12 cellular contexts compared by ENCODE assay signal in genomic region chr6:35922139-35922554, GRCh38. TPM values are rescaled to one million over a fixed set of nuclear protein-coding genes. Genes with fewer than 3 reads are reported as not detected.
DNase-seq lines count a peak whose midpoint lies in the region; ATAC-seq and TF ChIP-seq lines count a peak whose summit lies in the region.
"Had no signal": no experiment of that assay in that cellular context is flagged by ENCODE, and none has a peak within 500 bp of the region (broad histone marks: within the 10 kb centered on the region; RNA-seq: fewer than 3 reads in every experiment).

No MANE protein-coding gene starts in this region.

- no peaks in the 10 kb centered on the region for H3K27me3 ChIP-seq in ACC112 (ENCODE audit: insufficient read depth, low read length)
- no peaks in the 10 kb centered on the region for H3K27me3 ChIP-seq in HCT116 (ENCODE audit: insufficient read depth, low read length)

- H3K27ac ChIP-seq in ACC112 (ENCODE audit: low read depth, low read length) (no peak overlapping the region), HCT116 (ENCODE audit: low read depth, low read length) (no peak overlapping the region)
- H3K27ac ChIP-seq: epithelial cell of prostate had no signal

- H4K20me1 ChIP-seq in HCT116 (ENCODE audit: insufficient read depth): 0 out of 2 replicates have a peak, but pooled peaks cover 3% of the 10 kb centered on the region

- DNase-seq in HCT116 (ENCODE audit: low read depth, low spot score) (no peak), mesothelial cell of epicardium (ENCODE audit: low spot score in 2 of 2, unreplicated experiment in 2 of 2) (no peak), D341Med (ENCODE audit: low spot score) (no peak)
- DNase-seq in activated T-helper 2 cell treated with anti-CD3 and anti-CD28 coated beads, Interferon-gamma antibody, Interleukin-2, Interleukin-4, amounts not matched to agents 10 μg/mL and 5 μg/mL and 100 μg/mL, durations not matched to agents 14 hours and 24 hours and 36 hours (ENCODE audit: low spot score): no peak
- no peak for DNase-seq in activated CD4-positive, alpha-beta T cell treated with anti-CD3 and anti-CD28 coated beads for 1 hour
- DNase-seq: amygdala, kidney, NCI-H1930 had no signal

- peaks cover 31% of the 10 kb centered on the region for H3K4me1 Mint-ChIP-seq in activated T-helper 2 cell treated with anti-CD3 and anti-CD28 coated beads, Interferon-gamma antibody, Interleukin-2, Interleukin-4, amounts not matched to agents 10 μg/mL and 5 μg/mL and 100 μg/mL, durations not matched to agents 14 hours and 24 hours and 36 hours (ENCODE audit: low read depth)
- H3K4me1 Mint-ChIP-seq in mesothelial cell of epicardium: peaks cover 39% of the 10 kb centered on the region

- CTCF ChIA-PET in HCT116 (lab: Charles Lee): no interaction called here

- no peaks in the 10 kb centered on the region for H3K27me3 Mint-ChIP-seq in activated T-helper 2 cell treated with anti-CD3 and anti-CD28 coated beads, Interferon-gamma antibody, Interleukin-2, Interleukin-4, amounts not matched to agents 10 μg/mL and 5 μg/mL and 100 μg/mL, durations not matched to agents 14 hours and 24 hours and 36 hours (ENCODE audit: low read depth)
- no peaks in the 10 kb centered on the region for H3K27me3 Mint-ChIP-seq in mesothelial cell of epicardium (ENCODE audit: low read depth)

- H3K27ac Mint-ChIP-seq in activated T-helper 2 cell treated with anti-CD3 and anti-CD28 coated beads, Interferon-gamma antibody, Interleukin-2, Interleukin-4, amounts not matched to agents 10 μg/mL and 5 μg/mL and 100 μg/mL, durations not matched to agents 14 hours and 24 hours and 36 hours: no peak overlapping the region
- H3K27ac Mint-ChIP-seq in mesothelial cell of epicardium: peak overlapping the region; percentile 44

- H3K79me2 ChIP-seq in ACC112 (ENCODE audit: control insufficient read depth, insufficient read depth, low read length, unreplicated experiment) (peaks cover 42% of the 10 kb centered on the region), HCT116 (ENCODE audit: insufficient read depth, low read length) (peaks cover 36% of the 10 kb centered on the region)

- H2AFZ ChIP-seq in ACC112 (ENCODE audit: low read length, unreplicated experiment): peak overlapping the region; percentile 95
- H2AFZ ChIP-seq in HCT116 (ENCODE audit: low read depth, low read length, poor library complexity, severe bottlenecking): no peak overlapping the region

- 0 out of 2 replicates have a peak overlapping the region, but pooled peaks have one; percentile 100 for H3K4me3 ChIP-seq in ACC112 (ENCODE audit: low read depth, low read length)
- peak overlapping the region in 1 of 2 experiments; percentile 99; a peak in 1 of 4 replicates for H3K4me3 ChIP-seq in HCT116 (replicated peaks in 1 of 2; ENCODE audit: low read depth in 1 of 2, low read length in 2 of 2)

- no peaks in the 10 kb centered on the region for H3K9me3 Mint-ChIP-seq in activated T-helper 2 cell treated with anti-CD3 and anti-CD28 coated beads, Interferon-gamma antibody, Interleukin-2, Interleukin-4, amounts not matched to agents 10 μg/mL and 5 μg/mL and 100 μg/mL, durations not matched to agents 14 hours and 24 hours and 36 hours
- no peaks in the 10 kb centered on the region for H3K9me3 Mint-ChIP-seq in mesothelial cell of epicardium

- H3K4me1 ChIP-seq in ACC112 (ENCODE audit: control insufficient read depth, insufficient read depth, low read length, unreplicated experiment) (peaks cover 19% of the 10 kb centered on the region), HCT116 (ENCODE audit: control insufficient read depth in 1 of 2, insufficient read depth in 2 of 2, low read length in 2 of 2) (peaks cover 17 to 37% of the 10 kb centered on the region in 2 experiments)

- H3K4me3 Mint-ChIP-seq in activated T-helper 2 cell treated with anti-CD3 and anti-CD28 coated beads, Interferon-gamma antibody, Interleukin-2, Interleukin-4, amounts not matched to agents 10 μg/mL and 5 μg/mL and 100 μg/mL, durations not matched to agents 14 hours and 24 hours and 36 hours (ENCODE audit: low read depth): peak overlapping the region; percentile 93
- peak overlapping the region; percentile 75 for H3K4me3 Mint-ChIP-seq in mesothelial cell of epicardium

- no TSS peak for BruUV-seq in HCT116 (replicated peaks; lab: Mats Ljungman, UMichigan)

- H3K9me2 ChIP-seq in HCT116 (ENCODE audit: insufficient read depth): no peaks in the 10 kb centered on the region

- POLR2A ChIA-PET in HCT116 (lab: Charles Lee): no interaction called here

- no peak for TF ChIP-seq RAD21 in HCT116 (IDR thresholded peaks at IDR 0.05; ENCODE audit: low read depth)

- H3K36me3 ChIP-seq in ACC112 (ENCODE audit: insufficient read depth, low read length): no peaks in the 10 kb centered on the region
- H3K36me3 ChIP-seq in HCT116 (ENCODE audit: control insufficient read depth in 1 of 2, insufficient read depth in 2 of 2, low read length in 2 of 2): peaks cover 0 to 8% of the 10 kb centered on the region in 2 experiments; a peak in 1 of 4 replicates

- ATAC-seq in HCT116 (no peak), GM18861 (IDR thresholded peaks at IDR 0.05; ENCODE audit: unreplicated experiment) (no peak), HG03378 (IDR thresholded peaks at IDR 0.05; ENCODE audit: unreplicated experiment) (no peak)

- TF ChIP-seq CTCF in HCT116 (IDR thresholded peaks at IDR 0.05 in 2 of 3, conservative IDR thresholded peaks at IDR 0.05 in 1 of 3; ENCODE audit: borderline replicate concordance in 1 of 3, insufficient read depth in 1 of 3, low read depth in 2 of 3, low read length in 2 of 3) (no peak), mesothelial cell of epicardium (IDR thresholded peaks at IDR 0.05; ENCODE audit: unreplicated experiment) (no peak)

- H3K4me2 ChIP-seq in HCT116 (ENCODE audit: low read length): peak overlapping the region; percentile 82; the same call in 1 of the 2 replicates

- TF ChIP-seq POLR2A in HCT116 (IDR thresholded peaks at IDR 0.05; ENCODE audit: borderline replicate concordance, extremely low read depth, insufficient read depth, insufficient read length): no peak

- intact Hi-C loops in HCT116 (cut with micrococcal nuclease): no loop called here
- intact Hi-C loops in activated T-helper 2 cell treated with anti-CD3 and anti-CD28 coated beads, Interferon-gamma antibody, Interleukin-2, Interleukin-4, amounts not matched to agents 10 μg/mL and 5 μg/mL and 100 μg/mL, durations not matched to agents 14 hours and 24 hours and 36 hours (cut with micrococcal nuclease): no loop called here

- H3K9me3 ChIP-seq in HCT116 (ENCODE audit: control insufficient read depth in 1 of 2, insufficient read depth in 1 of 2, low read depth in 1 of 2, low read length in 2 of 2): no peaks in the 10 kb centered on the region

- RAD21 ChIA-PET in HCT116 (lab: Charles Lee; ENCODE audit: low non-redundant PET in 1 of 2, low total read pairs in 2 of 2, uncharacterized antibody in 2 of 2, unreplicated experiment in 2 of 2): no interaction called here

- H3K9ac ChIP-seq in HCT116 (ENCODE audit: low read length): 0 out of 2 replicates have a peak overlapping the region, but pooled peaks have one; percentile 96

- H3K36me3 Mint-ChIP-seq in activated T-helper 2 cell treated with anti-CD3 and anti-CD28 coated beads, Interferon-gamma antibody, Interleukin-2, Interleukin-4, amounts not matched to agents 10 μg/mL and 5 μg/mL and 100 μg/mL, durations not matched to agents 14 hours and 24 hours and 36 hours (ENCODE audit: low read depth): peaks cover 41% of the 10 kb centered on the region
- H3K36me3 Mint-ChIP-seq in mesothelial cell of epicardium: no peaks in the 10 kb centered on the region

TF ChIP-seq in HCT116, 20 proteins besides CTCF, POLR2A, EP300 and RAD21:
- no peak for TF ChIP-seq EZH2 (IDR thresholded peaks at IDR 0.05)
- no peak for TF ChIP-seq TCF7L2 (IDR thresholded peaks at IDR 0.05; ENCODE audit: borderline replicate concordance, extremely low read depth, insufficient read depth, insufficient read length)
- TF ChIP-seq EZH2phosphoT487 (IDR thresholded peaks at IDR 0.05; ENCODE audit: borderline replicate concordance): no peak
- no peak for TF ChIP-seq EGR1 (IDR thresholded peaks at IDR 0.05; ENCODE audit: low read depth)
- no peak for TF ChIP-seq CEBPB (IDR thresholded peaks at IDR 0.05; ENCODE audit: low read depth)
TF ChIP-seq in HCT116: peak in this region for 0.

RNA-seq across cellular contexts. Expression of gene SRPK1, which starts 1.2 kb away (rescaled TPM):
- 89.4 TPM for total RNA-seq in HCT116 (2021; ENCODE audit: unreplicated experiment)
- 20.5 and 27.7 TPM in 2 replicates for polyA plus RNA-seq in HCT116 (2012)
- 146 and 149 TPM in 2 replicates for total RNA-seq in activated T-helper 2 cell treated with anti-CD3 and anti-CD28 coated beads, Interferon-gamma antibody, Interleukin-2, Interleukin-4, amounts not matched to agents 10 μg/mL and 5 μg/mL and 100 μg/mL, durations not matched to agents 14 hours and 24 hours and 36 hours
- 70.2 to 71.9 TPM (median 71.0 TPM) in 3 replicates for total RNA-seq in mesothelial cell of epicardium
